17 cellular contexts compared by ENCODE assay signal in the genomic region with DNA sequence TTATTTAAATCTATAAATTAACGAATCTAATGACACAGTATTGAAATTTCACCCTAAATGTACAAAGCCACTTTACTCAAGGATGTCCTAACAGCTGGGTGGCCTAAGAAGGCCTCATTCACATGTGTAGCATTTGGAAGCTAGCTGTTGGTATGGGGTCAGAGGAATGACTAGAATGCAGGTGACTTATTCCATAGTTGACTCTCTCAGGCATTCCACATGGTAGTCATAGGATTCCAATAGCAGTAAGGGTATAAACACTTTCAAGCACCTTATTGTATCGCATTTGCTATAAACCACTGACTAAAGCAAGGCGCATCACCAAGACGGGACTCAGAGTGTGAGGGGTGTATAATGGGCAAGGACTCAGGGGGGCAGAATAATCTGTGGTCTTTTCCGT.
"Had no signal": no experiment of that assay in that cellular context is flagged by ENCODE, and none has a peak within 500 bp of the region (broad histone marks: within the 10 kb centered on the region; RNA-seq: fewer than 3 reads in every experiment).

No MANE protein-coding gene starts in this region.

- H3K36me3 Mint-ChIP-seq: naive thymus-derived CD8-positive, alpha-beta T cell had no signal

- H3K27me3 ChIP-seq: dorsolateral prefrontal cortex, heart left ventricle, neutrophil, thyroid gland, upper lobe of left lung, vagina had no signal

- H3K4me3 ChIP-seq: dorsolateral prefrontal cortex, heart left ventricle, mucosa of descending colon, psoas muscle, skin epidermis, thyroid gland, upper lobe of left lung, vagina had no signal

- H3K36me3 ChIP-seq: heart left ventricle, neutrophil, thyroid gland, upper lobe of left lung, vagina had no signal

- H3K27ac Mint-ChIP-seq: naive thymus-derived CD8-positive, alpha-beta T cell had no signal

- H3K9me3 ChIP-seq: heart left ventricle, mucosa of descending colon, neutrophil, psoas muscle, thyroid gland, upper lobe of left lung, vagina had no signal

- H3K27me3 Mint-ChIP-seq: naive thymus-derived CD8-positive, alpha-beta T cell had no signal

- H3K4me3 Mint-ChIP-seq: naive thymus-derived CD8-positive, alpha-beta T cell had no signal

- H3K4me1 Mint-ChIP-seq: naive thymus-derived CD8-positive, alpha-beta T cell had no signal

- ATAC-seq: esophagus mucosa; heart left ventricle; mucosa of descending colon; naive thymus-derived CD8-positive, alpha-beta T cell; psoas muscle; sciatic nerve had no signal

- H3K27ac ChIP-seq: dorsolateral prefrontal cortex, heart left ventricle, neutrophil, psoas muscle, skin epidermis, thyroid gland, upper lobe of left lung, vagina had no signal

- H3K4me1 ChIP-seq: psoas muscle, thyroid gland, upper lobe of left lung had no signal

- DNase-seq: cortex of kidney; dorsolateral prefrontal cortex; effector CD8-positive, alpha-beta T cell; heart left ventricle; hypothalamus; kidney; mucosa of descending colon; naive thymus-derived CD8-positive, alpha-beta T cell; psoas muscle; stimulated activated naive CD4-positive, alpha-beta T cell; thyroid gland; upper lobe of left lung had no signal
